Comparison of ENCODE assay signal across 11 cellular contexts in genomic region chr19:17220207-17220758, GRCh38. TPM values are rescaled to one million over a fixed set of nuclear protein-coding genes. Genes with fewer than 3 reads are reported as not detected.
A peak's percentile ranks its signal among the peaks of the same experiment; 100 is the strongest.
DNase-seq lines count a peak whose midpoint lies in the region; ATAC-seq, FAIRE-seq and TF ChIP-seq lines count a peak whose summit lies in the region.
"Had no signal": no experiment of that assay in that cellular context is flagged by ENCODE, and none has a peak within 500 bp of the region (broad histone marks: within the 10 kb centered on the region; RNA-seq: fewer than 3 reads in every experiment).

No MANE protein-coding gene starts in this region.

- H3K4me2 ChIP-seq in endothelial cell of umbilical vein (ENCODE audit: insufficient read depth, low read length), result no peak overlapping the region

- POLR2A ChIA-PET in endothelial cell of umbilical vein (lab: Charles Lee), result interaction anchor here (0.7 kb wide), 1 partner anchor 197 kb away, joined by 4 read pairs; no protein-coding TSS in a partner anchor

- TF ChIP-seq POLR2A in endothelial cell of umbilical vein (IDR thresholded peaks at IDR 0.05; ENCODE audit: low read depth, low read length), result no peak

- no TSS peak for BruUV-seq in endothelial cell of umbilical vein (replicated peaks; lab: Mats Ljungman, UMichigan)

- H3K4me3 Mint-ChIP-seq in natural killer cell treated with Interleukin-12 subunit alpha and Interleukin-12 subunit beta and Interleukin-15 and Interleukin-18, amount 100 ng/mL, for 72 hours, result no peak overlapping the region

- no peak overlapping the region for H3K4me3 ChIP-seq in endothelial cell of umbilical vein (replicated peaks in 1 of 3; ENCODE audit: insufficient read depth in 1 of 3, low read depth in 1 of 3, low read length in 3 of 3)
- H3K4me3 ChIP-seq: heart left ventricle had no signal

- no peak overlapping the region for H3K27ac ChIP-seq in endothelial cell of umbilical vein (ENCODE audit: insufficient read depth, low read depth, low read length)
- H3K27ac ChIP-seq: heart left ventricle had no signal

- no peak overlapping the region for H3K27ac Mint-ChIP-seq in natural killer cell treated with Interleukin-12 subunit alpha and Interleukin-12 subunit beta and Interleukin-15 and Interleukin-18, amount 100 ng/mL, for 72 hours

- no peaks in the 10 kb centered on the region for H3K9me3 ChIP-seq in endothelial cell of umbilical vein (replicated peaks; ENCODE audit: control insufficient read depth, insufficient read depth, low read length)
- H3K9me3 ChIP-seq: heart left ventricle had no signal

- H3K27me3 ChIP-seq in endothelial cell of umbilical vein (ENCODE audit: control insufficient read depth in 2 of 2, insufficient read depth in 2 of 2, low read length in 2 of 2), result no peaks in the 10 kb centered on the region
- H3K27me3 ChIP-seq: heart left ventricle had no signal

- no peak overlapping the region for H2AFZ ChIP-seq in endothelial cell of umbilical vein (ENCODE audit: low read depth, low read length)

- H3K79me2 ChIP-seq in endothelial cell of umbilical vein (ENCODE audit: control insufficient read depth, insufficient read depth, low read length), result no peaks in the 10 kb centered on the region

- no peaks in the 10 kb centered on the region for H3K27me3 Mint-ChIP-seq in natural killer cell treated with Interleukin-12 subunit alpha and Interleukin-12 subunit beta and Interleukin-15 and Interleukin-18, amount 100 ng/mL, for 72 hours

- dilution Hi-C loops in endothelial cell of umbilical vein (cut with MboI; ENCODE audit: extremely low pct_ligation_motif_present, low sequenced_read_pairs), result no loop called here

- ATAC-seq in natural killer cell treated with Interleukin-12 subunit alpha and Interleukin-12 subunit beta and Interleukin-15 and Interleukin-18, amount 100 ng/mL, for 72 hours, result no peak
- no peak for ATAC-seq in GM18498 (IDR thresholded peaks at IDR 0.05; ENCODE audit: unreplicated experiment)

- peak; percentile 34 for DNase-seq in activated CD4-positive, alpha-beta T cell treated with anti-CD3 and anti-CD28 coated beads for 48 hours
- DNase-seq in activated CD4-positive, alpha-beta T cell treated with anti-CD3 and anti-CD28 coated beads for 1 hour, result no peak
- peak; percentile 87 for DNase-seq in MV-4-11 (lab: John Stamatoyannopoulos, UW)
- peak; percentile 35 for DNase-seq in endothelial cell of umbilical vein (ENCODE audit: low read depth, low spot score)
- DNase-seq in renal cortical epithelial cell (ENCODE audit: low read depth), result peak; percentile 65
- no peak for DNase-seq in HuH-7 (ENCODE audit: low spot score)
- DNase-seq in natural killer cell treated with Interleukin-12 subunit alpha and Interleukin-12 subunit beta and Interleukin-15 and Interleukin-18, amount 100 ng/mL, for 72 hours (ENCODE audit: low spot score), result no peak
- DNase-seq: substantia nigra had no signal

- H3K36me3 Mint-ChIP-seq in natural killer cell treated with Interleukin-12 subunit alpha and Interleukin-12 subunit beta and Interleukin-15 and Interleukin-18, amount 100 ng/mL, for 72 hours, result peaks cover 4% of the 10 kb centered on the region

- H3K9me1 ChIP-seq in endothelial cell of umbilical vein (replicated peaks; ENCODE audit: control insufficient read depth, extremely low read depth, insufficient read depth, low read length), result no peaks in the 10 kb centered on the region

- no peaks in the 10 kb centered on the region for H3K4me1 ChIP-seq in endothelial cell of umbilical vein (ENCODE audit: control insufficient read depth, extremely low read depth, insufficient read depth, low read length)

- TF ChIP-seq CTCF in endothelial cell of umbilical vein (IDR thresholded peaks at IDR 0.05; ENCODE audit: extremely low read depth in 1 of 2, insufficient read depth in 1 of 2, low read depth in 1 of 2, low read length in 2 of 2), result no peak

- no peak for FAIRE-seq in endothelial cell of umbilical vein (lab: Jason Lieb, UNC)
- FAIRE-seq: GM19239 had no signal

- H4K20me1 ChIP-seq in endothelial cell of umbilical vein (replicated peaks; ENCODE audit: control insufficient read depth, extremely low read depth, insufficient read depth, low read length), result no peaks in the 10 kb centered on the region

- no peaks in the 10 kb centered on the region for H3K9me3 Mint-ChIP-seq in natural killer cell treated with Interleukin-12 subunit alpha and Interleukin-12 subunit beta and Interleukin-15 and Interleukin-18, amount 100 ng/mL, for 72 hours

- CTCF ChIA-PET in endothelial cell of umbilical vein (lab: Charles Lee), result interaction anchor here (0.7 to 1.2 kb wide), 2 partner anchors 62 to 152 kb away, joined by 3 to 4 read pairs; no protein-coding TSS in a partner anchor

- no peak overlapping the region for H3K9ac ChIP-seq in endothelial cell of umbilical vein (replicated peaks; ENCODE audit: extremely low read depth, insufficient read depth, low read length)

- peaks cover 0 to 2% of the 10 kb centered on the region in 2 experiments for H3K36me3 ChIP-seq in endothelial cell of umbilical vein (ENCODE audit: control insufficient read depth in 2 of 2, extremely low read depth in 1 of 2, insufficient read depth in 2 of 2, low read length in 2 of 2)

- no peaks in the 10 kb centered on the region for H3K4me1 Mint-ChIP-seq in natural killer cell treated with Interleukin-12 subunit alpha and Interleukin-12 subunit beta and Interleukin-15 and Interleukin-18, amount 100 ng/mL, for 72 hours (ENCODE audit: low read depth in 2 of 2)

- intact Hi-C loops in endothelial cell of umbilical vein (cut with micrococcal nuclease), result no loop called here

RNA-seq across cellular contexts. Expression of gene USE1, which starts 5.1 kb away (rescaled TPM):
- total RNA-seq in endothelial cell of umbilical vein (21.2 and 21.3 TPM in 2 replicates), renal cortical epithelial cell (19.6 and 22.3 TPM in 2 replicates)
- polyA plus RNA-seq in endothelial cell of umbilical vein, result 27.6 and 29.8 TPM in 2 replicates
- polyA plus RNA-seq in endothelial cell of umbilical vein (2011; cell fraction: cytosol; rRNA removed), result 28.0 and 28.7 TPM in 2 replicates
- polyA plus RNA-seq in endothelial cell of umbilical vein (2011; cell fraction: nucleus; rRNA removed), result 33.4 and 37.0 TPM in 2 replicates
- polyA plus RNA-seq in endothelial cell of umbilical vein (2012), result 15.2 and 17.9 TPM in 2 replicates
- polyA minus RNA-seq in endothelial cell of umbilical vein, result 10.6 and 14.3 TPM in 2 replicates
- 19.0 TPM for polyA minus RNA-seq in endothelial cell of umbilical vein (2011; cell fraction: cytosol; rRNA and poly(A)+ RNA removed)
- 8.7 and 9.6 TPM in 2 replicates for polyA minus RNA-seq in endothelial cell of umbilical vein (2011; cell fraction: nucleus; rRNA and poly(A)+ RNA removed)
- total RNA-seq in natural killer cell treated with Interleukin-12 subunit alpha and Interleukin-12 subunit beta and Interleukin-15 and Interleukin-18, amount 100 ng/mL, for 72 hours, result 10 to 100 TPM; 25.9 to 28.7 TPM

RNA-seq across cellular contexts. Expression of gene OCEL1, which starts 5.7 kb away (rescaled TPM):
- total RNA-seq in endothelial cell of umbilical vein (12.5 and 13.0 TPM in 2 replicates), renal cortical epithelial cell (4.5 TPM in 1 of 2 replicates, not detected in the other)
- 7.4 and 7.7 TPM in 2 replicates for polyA plus RNA-seq in endothelial cell of umbilical vein
- 7.1 and 8.0 TPM in 2 replicates for polyA plus RNA-seq in endothelial cell of umbilical vein (2011; cell fraction: cytosol; rRNA removed)
- polyA plus RNA-seq in endothelial cell of umbilical vein (2011; cell fraction: nucleus; rRNA removed), result 6.6 and 7.6 TPM in 2 replicates
- 8.2 and 9.9 TPM in 2 replicates for polyA plus RNA-seq in endothelial cell of umbilical vein (2012)
- polyA minus RNA-seq in endothelial cell of umbilical vein, result 2.5 and 2.8 TPM in 2 replicates
- polyA minus RNA-seq in endothelial cell of umbilical vein (2011; cell fraction: cytosol; rRNA and poly(A)+ RNA removed), result 9.4 TPM
- polyA minus RNA-seq in endothelial cell of umbilical vein (2011; cell fraction: nucleus; rRNA and poly(A)+ RNA removed), result 0.77 and 2.0 TPM in 2 replicates
- 10 to 100 TPM; 14.7 to 31.9 TPM for total RNA-seq in natural killer cell treated with Interleukin-12 subunit alpha and Interleukin-12 subunit beta and Interleukin-15 and Interleukin-18, amount 100 ng/mL, for 72 hours

RNA-seq across cellular contexts. Expression of gene NR2F6, which starts 25.4 kb away (rescaled TPM):
- total RNA-seq in endothelial cell of umbilical vein, result 36.1 and 39.2 TPM in 2 replicates
- polyA plus RNA-seq in endothelial cell of umbilical vein, result 38.9 and 53.7 TPM in 2 replicates
- polyA plus RNA-seq in endothelial cell of umbilical vein (2011; cell fraction: cytosol; rRNA removed), result 16.1 and 29.4 TPM in 2 replicates
- polyA plus RNA-seq in endothelial cell of umbilical vein (2011; cell fraction: nucleus; rRNA removed), result 13.1 and 13.5 TPM in 2 replicates
- polyA plus RNA-seq in endothelial cell of umbilical vein (2012), result 12.2 and 17.6 TPM in 2 replicates
- 12.3 and 20.8 TPM in 2 replicates for polyA minus RNA-seq in endothelial cell of umbilical vein
- 90.8 TPM for polyA minus RNA-seq in endothelial cell of umbilical vein (2011; cell fraction: cytosol; rRNA and poly(A)+ RNA removed)
- 3.3 and 8.5 TPM in 2 replicates for polyA minus RNA-seq in endothelial cell of umbilical vein (2011; cell fraction: nucleus; rRNA and poly(A)+ RNA removed)
- total RNA-seq in renal cortical epithelial cell, result 75.7 and 118 TPM in 2 replicates
- 10 to 100 TPM in 1 of 2 donors, 1 to 10 TPM in 1; 2.7 to 12.2 TPM for total RNA-seq in natural killer cell treated with Interleukin-12 subunit alpha and Interleukin-12 subunit beta and Interleukin-15 and Interleukin-18, amount 100 ng/mL, for 72 hours

RNA-seq across cellular contexts. Expression of gene USHBP1, which starts 44.3 kb away (rescaled TPM):
- total RNA-seq in endothelial cell of umbilical vein (14.8 and 19.4 TPM in 2 replicates), renal cortical epithelial cell (0.20 TPM in 1 of 2 replicates, not detected in the other)
- 16.2 and 20.4 TPM in 2 replicates for polyA plus RNA-seq in endothelial cell of umbilical vein
- 6.1 and 8.4 TPM in 2 replicates for polyA plus RNA-seq in endothelial cell of umbilical vein (2011; cell fraction: cytosol; rRNA removed)
- polyA plus RNA-seq in endothelial cell of umbilical vein (2011; cell fraction: nucleus; rRNA removed), result 94.4 and 109 TPM in 2 replicates
- polyA plus RNA-seq in endothelial cell of umbilical vein (2012), result 3.1 and 4.9 TPM in 2 replicates
- 9.0 and 10.3 TPM in 2 replicates for polyA minus RNA-seq in endothelial cell of umbilical vein
- not detected for polyA minus RNA-seq in endothelial cell of umbilical vein (2011; cell fraction: cytosol; rRNA and poly(A)+ RNA removed)
- polyA minus RNA-seq in endothelial cell of umbilical vein (2011; cell fraction: nucleus; rRNA and poly(A)+ RNA removed), result 13.2 and 19.9 TPM in 2 replicates
- not detected for total RNA-seq in natural killer cell treated with Interleukin-12 subunit alpha and Interleukin-12 subunit beta and Interleukin-15 and Interleukin-18, amount 100 ng/mL, for 72 hours

RNA-seq across cellular contexts. Expression of gene BABAM1, which starts 47.0 kb away (rescaled TPM):
- total RNA-seq in endothelial cell of umbilical vein, result 110 and 118 TPM in 2 replicates
- 129 and 140 TPM in 2 replicates for polyA plus RNA-seq in endothelial cell of umbilical vein
- polyA plus RNA-seq in endothelial cell of umbilical vein (2011; cell fraction: cytosol; rRNA removed), result 137 and 138 TPM in 2 replicates
- 158 and 166 TPM in 2 replicates for polyA plus RNA-seq in endothelial cell of umbilical vein (2011; cell fraction: nucleus; rRNA removed)
- polyA plus RNA-seq in endothelial cell of umbilical vein (2012), result 89.9 and 95.1 TPM in 2 replicates
- 50.3 and 57.5 TPM in 2 replicates for polyA minus RNA-seq in endothelial cell of umbilical vein
- polyA minus RNA-seq in endothelial cell of umbilical vein (2011; cell fraction: cytosol; rRNA and poly(A)+ RNA removed), result 43.7 TPM
- 23.7 and 24.5 TPM in 2 replicates for polyA minus RNA-seq in endothelial cell of umbilical vein (2011; cell fraction: nucleus; rRNA and poly(A)+ RNA removed)
- 75.3 and 119 TPM in 2 replicates for total RNA-seq in renal cortical epithelial cell
- 100 to 1,000 TPM in 1 of 2 donors, 10 to 100 TPM in 1; 90.1 to 143 TPM for total RNA-seq in natural killer cell treated with Interleukin-12 subunit alpha and Interleukin-12 subunit beta and Interleukin-15 and Interleukin-18, amount 100 ng/mL, for 72 hours

Comparison
In these comparisons a context has a peak if more than half of its experiments do, and no peak if none do; other contexts are left out.
1. DNase-seq: peak in activated CD4-positive, alpha-beta T cell treated with anti-CD3 and anti-CD28 coated beads for 48 hours (single experiment), MV-4-11 (single experiment), endothelial cell of umbilical vein (single experiment) and renal cortical epithelial cell (single experiment); none in activated CD4-positive, alpha-beta T cell treated with anti-CD3 and anti-CD28 coated beads for 1 hour (single experiment), HuH-7 (single experiment) and natural killer cell treated with Interleukin-12 subunit alpha and Interleukin-12 subunit beta and Interleukin-15 and Interleukin-18, amount 100 ng/mL, for 72 hours (single experiment).